1 cellular context compared by ENCODE assay signal in genomic region chr1:25246600-25247023, GRCh38.
A peak's percentile ranks its signal among the peaks of the same experiment; 100 is the strongest.
TF ChIP-seq lines count a peak whose summit lies in the region.

No MANE protein-coding gene starts in this region.

TF ChIP-seq in H1, 55 proteins besides CTCF, POLR2A, EP300 and RAD21 (continued from another document):
- TF ChIP-seq HDAC2 (IDR thresholded peaks at IDR 0.05; ENCODE audit: borderline replicate concordance in 1 of 2, low read depth in 2 of 2, low read length in 2 of 2): peak in 1 of 2 experiments; percentile 55; a peak in 1 of 4 replicates
- TF ChIP-seq RFX5 (IDR thresholded peaks at IDR 0.05; ENCODE audit: borderline replicate concordance, low read depth, low read length): no peak
- 0 out of 2 replicates have a peak, but pooled peaks have one; percentile 15 for TF ChIP-seq E2F6 (IDR thresholded peaks at IDR 0.05)
- TF ChIP-seq ASH2L (IDR thresholded peaks at IDR 0.05; ENCODE audit: low read length): peak; percentile 28
